6 cellular contexts compared by ENCODE assay signal in genomic region chr7:49995681-49996080, GRCh38.
"Had no signal": no experiment of that assay in that cellular context is flagged by ENCODE, and none has a peak within 500 bp of the region (broad histone marks: within the 10 kb centered on the region; RNA-seq: fewer than 3 reads in every experiment).

No MANE protein-coding gene starts in this region.

- DNase-seq: GM23248, GOT3, H7, H9, HCEC 1CT, HFFc6 had no signal
